In the genomic region with DNA sequence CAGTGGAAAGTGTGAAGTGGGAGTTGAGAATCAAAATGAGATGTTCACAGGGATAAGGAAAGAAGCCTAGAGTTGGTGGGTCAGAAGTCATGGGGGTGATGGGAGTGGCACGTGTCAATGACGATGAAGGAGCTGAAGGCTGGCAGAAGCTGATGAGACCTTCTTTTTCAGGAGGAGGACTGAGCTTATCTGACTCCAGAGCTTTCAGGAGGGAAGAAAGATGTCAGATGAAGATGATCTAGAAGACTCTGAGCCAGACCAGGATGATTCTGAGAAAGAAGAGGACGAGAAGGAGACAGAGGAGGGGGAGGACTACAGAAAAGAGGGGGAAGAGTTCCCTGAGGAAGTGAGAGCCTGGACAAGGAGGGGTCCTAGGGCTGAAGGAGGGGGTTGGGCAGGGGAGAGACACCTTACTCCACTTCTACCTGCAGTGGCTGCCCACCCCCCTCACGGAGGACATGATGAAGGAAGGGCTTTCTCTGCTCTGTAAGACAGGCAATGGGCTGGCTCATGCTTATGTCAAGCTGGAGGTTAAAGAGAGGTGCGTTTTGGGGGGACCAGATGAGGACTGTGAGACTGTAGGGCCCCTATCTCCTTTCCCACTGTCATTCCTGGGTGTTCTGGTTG, we compare ENCODE assay signal across 8 cellular contexts. TPM values are rescaled to one million over a fixed set of nuclear protein-coding genes. Genes with fewer than 3 reads are reported as not detected.
DNase-seq lines count a peak whose midpoint lies in the region; ATAC-seq and TF ChIP-seq lines count a peak whose summit lies in the region.

No MANE protein-coding gene starts in this region.

- H3K4me1 ChIP-seq in testis: peaks cover 13% of the 10 kb centered on the region

- 51 to 64% methylated on average over 5 of the region's 5 CpGs for WGBS in testis, 2 donors

- peak overlapping the region; percentile 40; the same call in 1 of the 2 replicates for H3K4me3 ChIP-seq in H7 (ENCODE audit: insufficient read depth, low read depth, low read length)
- H3K4me3 ChIP-seq in WI38 (ENCODE audit: low read depth, low read length): peak overlapping the region; percentile 70
- H3K4me3 ChIP-seq in iPS-18c (ENCODE audit: insufficient read depth, low read depth, low read length): peak overlapping the region; percentile 52; the same call in 1 of the 2 replicates
- peak overlapping the region; percentile 63 to 76 for H3K4me3 ChIP-seq in testis

- no peak for ATAC-seq in GM21529 (IDR thresholded peaks at IDR 0.05; ENCODE audit: unreplicated experiment)

- no peak for DNase-seq in H7
- DNase-seq in testis: no peak
- DNase-seq in iPS-NIHi7 (ENCODE audit: extremely low spot score): no peak
- DNase-seq in activated CD8-positive, alpha-beta memory T cell treated with anti-CD3 and anti-CD28 coated beads for 24 hours: no peak
- DNase-seq in COLO829 (ENCODE audit: low spot score): no peak

- intact Hi-C loops in testis (cut with DNase I; ENCODE audit: low total_unique reads): no loop called here

- no peaks in the 10 kb centered on the region for H3K36me3 ChIP-seq in H7 (replicated peaks; ENCODE audit: control insufficient read depth, insufficient read depth, low read length)
- no peaks in the 10 kb centered on the region for H3K36me3 ChIP-seq in testis (ENCODE audit: low read depth, missing control alignments)

- no peak overlapping the region for H3K27ac ChIP-seq in testis

- H3K9me3 ChIP-seq in iPS-18c (ENCODE audit: control insufficient read depth, insufficient read depth, low read length) (no peaks in the 10 kb centered on the region), testis (no peaks in the 10 kb centered on the region)

- TF ChIP-seq POLR2A in testis (IDR thresholded peaks at IDR 0.05): no peak

- H3K27me3 ChIP-seq in H7 (ENCODE audit: control insufficient read depth, insufficient read depth, low read length) (peaks cover 6% of the 10 kb centered on the region; the same call in 1 of the 2 replicates), testis (no peaks in the 10 kb centered on the region)

- TF ChIP-seq CTCF in WI38 (IDR thresholded peaks at IDR 0.05; ENCODE audit: low read depth, low read length): no peak
- no peak for TF ChIP-seq CTCF in testis (IDR thresholded peaks at IDR 0.05)

RNA-seq across cellular contexts. Expression of gene LRRC23, which starts 0.9 kb away (rescaled TPM):
- 4.6 and 5.7 TPM in 2 replicates for total RNA-seq in H7 (2014; rRNA removed; shearing (Covaris generic))
- 10 to 100 TPM; 32.7 to 33.9 TPM for total RNA-seq in testis
- polyA plus RNA-seq in testis (ENCODE audit: insufficient read depth, low read depth, low replicate concordance): 112 TPM

RNA-seq across cellular contexts. Expression of gene ENO2, which starts 8.9 kb away (rescaled TPM):
- 47.4 and 59.0 TPM in 2 replicates for total RNA-seq in H7 (2014; rRNA removed; shearing (Covaris generic))
- 1 to 10 TPM; 8.8 to 8.9 TPM for total RNA-seq in testis
- polyA plus RNA-seq in testis (ENCODE audit: insufficient read depth, low read depth, low replicate concordance): 14.3 TPM

RNA-seq across cellular contexts. Expression of gene ATN1, which starts 22.2 kb away (rescaled TPM):
- 11.4 and 13.4 TPM in 2 replicates for total RNA-seq in H7 (2014; rRNA removed; shearing (Covaris generic))
- 10 to 100 TPM; 63.4 to 73.2 TPM for total RNA-seq in testis
- polyA plus RNA-seq in testis (ENCODE audit: insufficient read depth, low read depth, low replicate concordance): 40.5 TPM

RNA-seq across cellular contexts. Expression of gene SPSB2, which starts 32.4 kb away (rescaled TPM):
- total RNA-seq in H7 (2014; rRNA removed; shearing (Covaris generic)): 28.7 and 29.4 TPM in 2 replicates
- total RNA-seq in testis: 10 to 100 TPM; 11.6 to 22.0 TPM
- polyA plus RNA-seq in testis (ENCODE audit: insufficient read depth, low read depth, low replicate concordance): 21.3 TPM

RNA-seq across cellular contexts. Expression of gene RNU7-1, which starts 38.1 kb away (rescaled TPM):
- not detected in 2 replicates for total RNA-seq in H7 (2014; rRNA removed; shearing (Covaris generic))
- not detected for total RNA-seq in testis
- polyA plus RNA-seq in testis (ENCODE audit: insufficient read depth, low read depth, low replicate concordance): not detected
